ENCODE assay signal across 11 cellular contexts in genomic region chr11:128727811-128728431, GRCh38. TPM values are rescaled to one million over a fixed set of nuclear protein-coding genes. Genes with fewer than 3 reads are reported as not detected.
DNase-seq lines count a peak whose midpoint lies in the region; ATAC-seq, FAIRE-seq and TF ChIP-seq lines count a peak whose summit lies in the region.
"Had no signal": no experiment of that assay in that cellular context is flagged by ENCODE, and none has a peak within 500 bp of the region (broad histone marks: within the 10 kb centered on the region; RNA-seq: fewer than 3 reads in every experiment).

No MANE protein-coding gene starts in this region.

- H3K27ac ChIP-seq in Peyer's patch (peak overlapping the region in 3 of 4 donors; percentile 56 to 83 (median 67)), endothelial cell of umbilical vein (ENCODE audit: insufficient read depth, low read depth, low read length) (peak overlapping the region; percentile 44), skin epidermis (peak overlapping the region in 15 of 21 experiments; percentile 15 to 94 (median 50)), HepG2 (ENCODE audit: extremely low read length, insufficient read depth, low read length) (no peak overlapping the region)

- H4K20me1 ChIP-seq in endothelial cell of umbilical vein (replicated peaks; ENCODE audit: control insufficient read depth, extremely low read depth, insufficient read depth, low read length) (no peaks in the 10 kb centered on the region), HepG2 (ENCODE audit: insufficient read depth, low read length) (no peaks in the 10 kb centered on the region)

- no peaks in the 10 kb centered on the region for H3K9me1 ChIP-seq in endothelial cell of umbilical vein (replicated peaks; ENCODE audit: control insufficient read depth, extremely low read depth, insufficient read depth, low read length)

- H3K4me3 ChIP-seq in Peyer's patch (no peak overlapping the region), endothelial cell of umbilical vein (replicated peaks in 1 of 3; ENCODE audit: insufficient read depth in 1 of 3, low read depth in 1 of 3, low read length in 3 of 3) (no peak overlapping the region), skin epidermis (no peak overlapping the region), HepG2 (replicated peaks in 1 of 3; ENCODE audit: insufficient read depth in 1 of 3, low read depth in 2 of 3, low read length in 3 of 3) (no peak overlapping the region)
- H3K4me3 ChIP-seq: MG63 had no signal

- DNase-seq in GM12891 (ENCODE audit: insufficient read length, low spot score) (no peak), Peyer's patch (no peak), endothelial cell of umbilical vein (ENCODE audit: low read depth, low spot score) (no peak), HepG2 (ENCODE audit: low spot score) (no peak), Calu3 (no peak)
- DNase-seq: anterior cingulate cortex, MG63, PC-3 had no signal

- no peak overlapping the region for H3K9ac ChIP-seq in endothelial cell of umbilical vein (replicated peaks; ENCODE audit: extremely low read depth, insufficient read depth, low read length)
- no peak overlapping the region for H3K9ac ChIP-seq in HepG2 (ENCODE audit: insufficient read depth, low read depth, low read length)

- H3K9me3 Mint-ChIP-seq in Calu3 (ENCODE audit: low read depth, unreplicated experiment) = no peaks in the 10 kb centered on the region
- H3K9me3 Mint-ChIP-seq: T-helper 1 cell treated with Interleukin-12 subunit alpha and Interleukin-12 subunit beta and Interleukin-4 antibody, amounts not matched to agents 30 μg/mL and 1 μg/mL, for 36 hours had no signal

- POLR2A ChIA-PET in endothelial cell of umbilical vein (lab: Charles Lee) (interaction anchor here (0.7 to 2.3 kb wide), 6 partner anchors 9 to 34 kb away, joined by 3 to 18 read pairs (median 3); partner anchors contain the start of gene FLI1), HepG2 (lab: Yijun Ruan, JAX) (no interaction called here)

- in situ Hi-C loops in HepG2 (cut with HindIII; ENCODE audit: extremely low pct_ligation_motif_present, low pct_unique_long_range_greater_than_20kb) = no loop called here

- FAIRE-seq in GM12891 (lab: Jason Lieb, UNC) (peak; percentile 40), endothelial cell of umbilical vein (lab: Jason Lieb, UNC) (no peak), HepG2 (lab: Jason Lieb, UNC) (no peak)

- intact Hi-C loops in endothelial cell of umbilical vein (cut with micrococcal nuclease) = no loop called here
- intact Hi-C loops in HepG2 (cut with micrococcal nuclease; ENCODE audit: unreplicated experiment) = no loop called here
- intact Hi-C loops in Calu3 (cut with micrococcal nuclease; ENCODE audit: unreplicated experiment) = no loop called here

- no peak overlapping the region for H3K4me3 Mint-ChIP-seq in Calu3 (ENCODE audit: low read depth, unreplicated experiment)

- TF ChIP-seq RAD21 in HepG2 (CRISPR knock-in tag; IDR thresholded peaks at IDR 0.05) = no peak

- WGBS in HepG2 (ENCODE audit: low lambda C conversion rate) = 29% methylated on average over 5 of the region's 13 CpGs

- CTCF ChIA-PET in endothelial cell of umbilical vein (lab: Charles Lee) = interaction anchor here (0.5 to 1.7 kb wide), 3 partner anchors 9 to 570 kb away, joined by 3 to 11 read pairs (median 4); no protein-coding TSS in a partner anchor
- CTCF ChIA-PET in HepG2 (lab: Yijun Ruan, JAX; ENCODE audit: low intra/inter-chr PET ratio, low total read pairs) = no interaction called here
- CTCF ChIA-PET in Calu3 (lab: Charles Lee) = no interaction called here

- TF ChIP-seq CTCF in Peyer's patch (IDR thresholded peaks at IDR 0.05) = no peak
- TF ChIP-seq CTCF in endothelial cell of umbilical vein (IDR thresholded peaks at IDR 0.05; ENCODE audit: extremely low read depth in 1 of 2, insufficient read depth in 1 of 2, low read depth in 1 of 2, low read length in 2 of 2) = no peak
- TF ChIP-seq CTCF in HepG2 (CRISPR knock-in tag; IDR thresholded peaks at IDR 0.05) = no peak
- no peak for TF ChIP-seq CTCF in Calu3 (IDR thresholded peaks at IDR 0.05; ENCODE audit: unreplicated experiment)

- ATAC-seq in GM19395 (IDR thresholded peaks at IDR 0.05; ENCODE audit: unreplicated experiment) (no peak), HepG2 (no peak; the same call in 2 of the 3 replicates)
- ATAC-seq: PC-3 had no signal

- H3K4me2 ChIP-seq in endothelial cell of umbilical vein (ENCODE audit: insufficient read depth, low read length) (no peak overlapping the region), HepG2 (ENCODE audit: low read depth, low read length) (no peak overlapping the region)

- H3K27ac Mint-ChIP-seq in Calu3 (ENCODE audit: unreplicated experiment) = no peak overlapping the region

- BruUV-seq in endothelial cell of umbilical vein (replicated peaks; lab: Mats Ljungman, UMichigan) (no TSS peak), HepG2 (replicated peaks; lab: Mats Ljungman, UMichigan) (no TSS peak), Calu3 (replicated peaks; lab: Mats Ljungman, UMichigan) (no TSS peak)

- H2AFZ ChIP-seq in endothelial cell of umbilical vein (ENCODE audit: low read depth, low read length) (no peak overlapping the region), HepG2 (ENCODE audit: low read length) (no peak overlapping the region)

- H3K79me2 ChIP-seq in endothelial cell of umbilical vein (ENCODE audit: control insufficient read depth, insufficient read depth, low read length) (peaks cover 95% of the 10 kb centered on the region), HepG2 (ENCODE audit: insufficient read depth, low read length) (no peaks in the 10 kb centered on the region)

- H3K27me3 ChIP-seq in Peyer's patch (no peaks in the 10 kb centered on the region), endothelial cell of umbilical vein (ENCODE audit: control insufficient read depth in 2 of 2, insufficient read depth in 2 of 2, low read length in 2 of 2) (no peaks in the 10 kb centered on the region), HepG2 (ENCODE audit: control insufficient read depth in 1 of 2, insufficient read depth in 2 of 2, low read length in 2 of 2) (peaks cover 4 to 23% of the 10 kb centered on the region in 2 experiments; a peak in 3 of 5 replicates)
- H3K27me3 ChIP-seq: MG63 had no signal

- H3K36me3 ChIP-seq in Peyer's patch (no peaks in the 10 kb centered on the region), endothelial cell of umbilical vein (ENCODE audit: control insufficient read depth in 2 of 2, extremely low read depth in 1 of 2, insufficient read depth in 2 of 2, low read length in 2 of 2) (peaks cover 0 to 12% of the 10 kb centered on the region in 2 experiments), HepG2 (replicated peaks in 1 of 2; ENCODE audit: control insufficient read depth in 1 of 2, insufficient read depth in 2 of 2, low read length in 2 of 2) (no peaks in the 10 kb centered on the region)
- H3K36me3 ChIP-seq: MG63 had no signal

- no peaks in the 10 kb centered on the region for H3K9me3 ChIP-seq in Peyer's patch
- H3K9me3 ChIP-seq in endothelial cell of umbilical vein (replicated peaks; ENCODE audit: control insufficient read depth, insufficient read depth, low read length) = no peaks in the 10 kb centered on the region
- no peaks in the 10 kb centered on the region for H3K9me3 ChIP-seq in HepG2 (ENCODE audit: low read length)
- H3K9me3 ChIP-seq: MG63 had no signal

- dilution Hi-C loops in endothelial cell of umbilical vein (cut with MboI; ENCODE audit: extremely low pct_ligation_motif_present, low sequenced_read_pairs) = no loop called here

- TF ChIP-seq POLR2A in GM12891 (IDR thresholded peaks at IDR 0.05; ENCODE audit: low read depth, low read length) = no peak
- no peak for TF ChIP-seq POLR2A in Peyer's patch (IDR thresholded peaks at IDR 0.05)
- TF ChIP-seq POLR2A in endothelial cell of umbilical vein (IDR thresholded peaks at IDR 0.05; ENCODE audit: low read depth, low read length) = no peak
- no peak for TF ChIP-seq POLR2A in HepG2 (IDR thresholded peaks at IDR 0.05; ENCODE audit: insufficient read depth in 1 of 2, low read depth in 2 of 2, low read length in 2 of 2)

- peaks cover 0 to 62% (median 51%) of the 10 kb centered on the region in 4 donors for H3K4me1 ChIP-seq in Peyer's patch
- peaks cover 62% of the 10 kb centered on the region for H3K4me1 ChIP-seq in endothelial cell of umbilical vein (ENCODE audit: control insufficient read depth, extremely low read depth, insufficient read depth, low read length)
- H3K4me1 ChIP-seq in HepG2 (ENCODE audit: insufficient read depth, low read length) = no peaks in the 10 kb centered on the region

- no peak for TF ChIP-seq EP300 in HepG2 (IDR thresholded peaks at IDR 0.05; ENCODE audit: low read depth in 2 of 2, low read length in 2 of 2)
- no peak for TF ChIP-seq EP300 in HepG2 (CRISPR knock-in tag; IDR thresholded peaks at IDR 0.05; ENCODE audit: borderline replicate concordance)

- H3K36me3 Mint-ChIP-seq in Calu3 (ENCODE audit: insufficient read depth, unreplicated experiment) = no peaks in the 10 kb centered on the region

- no peaks in the 10 kb centered on the region for H3K4me1 Mint-ChIP-seq in Calu3 (ENCODE audit: low read depth, unreplicated experiment)

- no peaks in the 10 kb centered on the region for H3K27me3 Mint-ChIP-seq in Calu3 (ENCODE audit: unreplicated experiment)

RNA-seq across cellular contexts. Expression of gene FLI1, which starts 34.0 kb away (rescaled TPM):
- 22.0 TPM for polyA plus RNA-seq in GM12891 (2012; ENCODE audit: low read depth, missing spikeins)
- total RNA-seq in Peyer's patch (10 to 100 TPM in 3 of 4 donors, 1 to 10 TPM in 1; 7.7 to 66.8 (median 15.3) TPM), endothelial cell of umbilical vein (132 and 134 TPM in 2 replicates), HepG2 (2016; rRNA removed; fragmentation: Illumina TruSeq; extraction: Trizol) (not detected in 2 replicates), Calu3 (2022) (0.17 TPM in 1 of 2 replicates, not detected in the other)
- polyA plus RNA-seq in endothelial cell of umbilical vein (163 and 210 TPM in 2 replicates), HepG2 (2011; rRNA removed) (not detected in 2 replicates)
- polyA plus RNA-seq in endothelial cell of umbilical vein (2011; cell fraction: cytosol; rRNA removed) = 124 and 153 TPM in 2 replicates
- polyA plus RNA-seq in endothelial cell of umbilical vein (2011; cell fraction: nucleus; rRNA removed) = 147 and 172 TPM in 2 replicates
- polyA plus RNA-seq in endothelial cell of umbilical vein (2012) = 97.4 and 114 TPM in 2 replicates
- polyA minus RNA-seq in endothelial cell of umbilical vein = 460 and 576 TPM in 2 replicates
- polyA minus RNA-seq in endothelial cell of umbilical vein (2011; cell fraction: cytosol; rRNA and poly(A)+ RNA removed) = not detected
- polyA minus RNA-seq in endothelial cell of umbilical vein (2011; cell fraction: nucleus; rRNA and poly(A)+ RNA removed) = 141 and 197 TPM in 2 replicates
- total RNA-seq in HepG2 (2016; cell fraction: cytosol; rRNA removed; fragmentation: Illumina TruSeq; extraction: Trizol; ENCODE audit: low read depth) = not detected in 2 replicates
- total RNA-seq in HepG2 (2016; cell fraction: insoluble cytoplasmic fraction; rRNA removed; fragmentation: Illumina TruSeq; extraction: Trizol) = not detected in 2 replicates
- not detected in 2 replicates for total RNA-seq in HepG2 (2016; cell fraction: membrane; rRNA removed; fragmentation: Illumina TruSeq; extraction: Trizol)
- total RNA-seq in HepG2 (2016; cell fraction: nucleus; rRNA removed; fragmentation: Illumina TruSeq; extraction: Trizol) = not detected in 2 replicates
- polyA plus RNA-seq in HepG2 (2011; cell fraction: cytosol; rRNA removed) = not detected in 2 replicates
- polyA plus RNA-seq in HepG2 (2011; cell fraction: nucleus; rRNA removed) = not detected in 2 replicates
- not detected in 2 replicates for polyA plus RNA-seq in HepG2 (2012)
- polyA plus RNA-seq in HepG2 (2016; cell fraction: cytosol; fragmentation: Illumina TruSeq; extraction: Trizol; ENCODE audit: low read depth) = not detected in 2 replicates
- polyA plus RNA-seq in HepG2 (2016; cell fraction: insoluble cytoplasmic fraction; fragmentation: Illumina TruSeq; extraction: Trizol; ENCODE audit: low read depth) = not detected in 2 replicates
- polyA plus RNA-seq in HepG2 (2016; cell fraction: membrane; fragmentation: Illumina TruSeq; extraction: Trizol; ENCODE audit: low read depth) = not detected in 2 replicates
- not detected in 2 replicates for polyA plus RNA-seq in HepG2 (2016; cell fraction: nucleus; fragmentation: Illumina TruSeq; extraction: Trizol; ENCODE audit: insufficient read depth, low read depth)
- not detected in 2 replicates for polyA minus RNA-seq in HepG2 (2011; rRNA and poly(A)+ RNA removed; ENCODE audit: low replicate concordance)
- polyA minus RNA-seq in HepG2 (2011; cell fraction: cytosol; rRNA and poly(A)+ RNA removed) = not detected in 2 replicates
- polyA minus RNA-seq in HepG2 (2011; cell fraction: nucleus; rRNA and poly(A)+ RNA removed) = not detected in 2 replicates
